In the genomic region with DNA sequence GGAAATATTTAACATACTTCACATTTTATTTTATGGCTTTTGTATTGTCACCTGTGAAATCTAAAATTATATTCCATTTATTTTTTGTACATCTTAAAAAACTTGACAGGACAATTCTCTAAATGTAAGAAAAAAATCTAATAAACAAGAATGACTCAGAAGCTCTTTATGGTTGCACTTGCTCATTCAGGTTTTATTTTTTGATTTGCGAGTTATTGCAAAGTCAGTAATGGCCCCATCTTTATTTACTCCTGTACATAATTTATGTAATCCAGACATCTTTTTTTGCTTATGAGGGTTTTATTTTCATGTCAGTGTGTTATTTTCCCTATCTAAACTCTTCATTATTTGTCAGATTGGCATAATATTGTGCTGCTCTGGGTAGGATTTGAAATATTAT, we compare ENCODE assay signal across 22 cellular contexts.
"Had no signal": no experiment of that assay in that cellular context is flagged by ENCODE, and none has a peak within 500 bp of the region (broad histone marks: within the 10 kb centered on the region; RNA-seq: fewer than 3 reads in every experiment).

No MANE protein-coding gene starts in this region.

- H3K4me1 Mint-ChIP-seq: activated CD4-positive, alpha-beta memory T cell treated with anti-CD3 and anti-CD28 coated beads, Interleukin-2, amount 10 ng/mL, durations not matched to agents 7 days and 5 days; activated CD4-positive, alpha-beta T cell treated with anti-CD3 and anti-CD28 coated beads, Interleukin-2, amount 10 ng/mL, durations not matched to agents 7 days and 5 days; activated naive CD4-positive, alpha-beta T cell treated with anti-CD3 and anti-CD28 coated beads, Interleukin-2, amount 10 ng/mL, durations not matched to agents 7 days and 5 days had no signal

- H3K27ac ChIP-seq: adrenal gland, VCaP had no signal

- H3K4me3 Mint-ChIP-seq: activated CD4-positive, alpha-beta memory T cell treated with anti-CD3 and anti-CD28 coated beads, Interleukin-2, amount 10 ng/mL, durations not matched to agents 7 days and 5 days; activated CD4-positive, alpha-beta T cell treated with anti-CD3 and anti-CD28 coated beads, Interleukin-2, amount 10 ng/mL, durations not matched to agents 7 days and 5 days; activated naive CD4-positive, alpha-beta T cell treated with anti-CD3 and anti-CD28 coated beads, Interleukin-2, amount 10 ng/mL, durations not matched to agents 7 days and 5 days; activated naive CD8-positive, alpha-beta T cell treated with anti-CD3 and anti-CD28 coated beads, Interleukin-2, amount 10 ng/mL, durations not matched to agents 7 days and 5 days; activated T-helper 17 cell treated with anti-CD3 and anti-CD28 coated beads, Interleukin-2, amount 50 U/mL, for 72 hours had no signal

- H3K4me3 ChIP-seq: adrenal gland had no signal

- H3K9me3 Mint-ChIP-seq: activated CD4-positive, alpha-beta memory T cell treated with anti-CD3 and anti-CD28 coated beads, Interleukin-2, amount 10 ng/mL, durations not matched to agents 7 days and 5 days; activated naive CD4-positive, alpha-beta T cell treated with anti-CD3 and anti-CD28 coated beads, Interleukin-2, amount 10 ng/mL, durations not matched to agents 7 days and 5 days had no signal

- H3K27ac Mint-ChIP-seq: activated CD4-positive, alpha-beta memory T cell treated with anti-CD3 and anti-CD28 coated beads, Interleukin-2, amount 10 ng/mL, durations not matched to agents 7 days and 5 days; activated CD4-positive, alpha-beta T cell treated with anti-CD3 and anti-CD28 coated beads, Interleukin-2, amount 10 ng/mL, durations not matched to agents 7 days and 5 days; activated naive CD8-positive, alpha-beta T cell treated with anti-CD3 and anti-CD28 coated beads, Interleukin-2, amount 10 ng/mL, durations not matched to agents 7 days and 5 days; activated T-helper 17 cell treated with anti-CD3 and anti-CD28 coated beads, Interleukin-2, amount 50 U/mL, for 72 hours had no signal

- H3K27me3 Mint-ChIP-seq: activated CD4-positive, alpha-beta memory T cell treated with anti-CD3 and anti-CD28 coated beads, Interleukin-2, amount 10 ng/mL, durations not matched to agents 7 days and 5 days; activated CD4-positive, alpha-beta T cell treated with anti-CD3 and anti-CD28 coated beads, Interleukin-2, amount 10 ng/mL, durations not matched to agents 7 days and 5 days; activated naive CD4-positive, alpha-beta T cell treated with anti-CD3 and anti-CD28 coated beads, Interleukin-2, amount 10 ng/mL, durations not matched to agents 7 days and 5 days; activated naive CD8-positive, alpha-beta T cell treated with anti-CD3 and anti-CD28 coated beads, Interleukin-2, amount 10 ng/mL, durations not matched to agents 7 days and 5 days; activated T-helper 17 cell treated with anti-CD3 and anti-CD28 coated beads, Interleukin-2, amount 50 U/mL, for 72 hours had no signal

- DNase-seq: activated CD4-positive, alpha-beta memory T cell treated with anti-CD3 and anti-CD28 coated beads, Interleukin-2, amount 10 ng/mL, durations not matched to agents 7 days and 5 days; activated CD4-positive, alpha-beta T cell treated with anti-CD3 and anti-CD28 coated beads, Interleukin-2, amount 10 ng/mL, durations not matched to agents 7 days and 5 days; activated CD4-positive, CD25-positive, alpha-beta regulatory T cell; activated gamma-delta T cell; activated naive CD4-positive, alpha-beta T cell treated with anti-CD3 and anti-CD28 coated beads, Interleukin-2, amount 10 ng/mL, durations not matched to agents 7 days and 5 days; activated naive CD8-positive, alpha-beta T cell treated with anti-CD3 and anti-CD28 coated beads, Interleukin-2, amount 10 ng/mL, durations not matched to agents 7 days and 5 days; activated T-cell treated with anti-CD3 and anti-CD28 coated beads for 4 hours; activated T-cell treated with anti-CD3 and anti-CD28 coated beads, Interleukin-2, amount 50 U/mL, for 48 hours; adrenal gland; anterior cingulate cortex; cerebellar nuclear complex; Karpas-422; NCI-H1105 treated with DMSO at 0.1 percent for 48 hours; NCI-H1436 treated with DMSO at 0.1 percent for 48 hours; NCI-H187 treated with DMSO at 0.1 percent for 48 hours; NCI-H2081 treated with DMSO at 0.1 percent for 48 hours; NCI-H446; NCI-H524; SHP77 treated with DMSO at 0.1 percent for 48 hours; T-helper 1 cell had no signal

- H3K9me3 ChIP-seq: adrenal gland had no signal

- H3K27me3 ChIP-seq: adrenal gland had no signal

- ATAC-seq: activated T-helper 17 cell treated with anti-CD3 and anti-CD28 coated beads, Interleukin-2, amount 50 U/mL, for 72 hours had no signal

- H3K36me3 ChIP-seq: adrenal gland had no signal
